In genomic region chr9:35277649-35278359, GRCh38 we compare ENCODE assay signal across 10 cellular contexts.
DNase-seq lines count a peak whose midpoint lies in the region; ATAC-seq lines count a peak whose summit lies in the region.
"Had no signal": no experiment of that assay in that cellular context is flagged by ENCODE, and none has a peak within 500 bp of the region (broad histone marks: within the 10 kb centered on the region; RNA-seq: fewer than 3 reads in every experiment).

No MANE protein-coding gene starts in this region.

- peak overlapping the region; percentile 72 for H3K27ac ChIP-seq in right cardiac atrium (ENCODE audit: low read length)

- intact Hi-C loops in right cardiac atrium (cut with DNase I), result no loop called here

- no peaks in the 10 kb centered on the region for H3K9me3 ChIP-seq in right cardiac atrium (ENCODE audit: control insufficient read depth, low read length)

- peaks cover 51% of the 10 kb centered on the region for H3K4me1 Mint-ChIP-seq in stimulated activated naive CD8-positive, alpha-beta T cell treated with anti-CD3 and anti-CD28 coated beads, Interleukin-15, Interleukin-2, amounts not matched to agents 100 ng/mL and 50 ng/mL, for 24 hours (ENCODE audit: low read depth)

- peak overlapping the region; percentile 54 for H3K27ac Mint-ChIP-seq in stimulated activated naive CD8-positive, alpha-beta T cell treated with anti-CD3 and anti-CD28 coated beads, Interleukin-15, Interleukin-2, amounts not matched to agents 100 ng/mL and 50 ng/mL, for 24 hours

- 55% methylated on average over 7 of the region's 7 CpGs for WGBS in right cardiac atrium

- no peaks in the 10 kb centered on the region for H3K36me3 Mint-ChIP-seq in stimulated activated naive CD8-positive, alpha-beta T cell treated with anti-CD3 and anti-CD28 coated beads, Interleukin-15, Interleukin-2, amounts not matched to agents 100 ng/mL and 50 ng/mL, for 24 hours (ENCODE audit: low read depth)

- H3K27me3 Mint-ChIP-seq in stimulated activated naive CD8-positive, alpha-beta T cell treated with anti-CD3 and anti-CD28 coated beads, Interleukin-15, Interleukin-2, amounts not matched to agents 100 ng/mL and 50 ng/mL, for 24 hours, result peaks cover 19% of the 10 kb centered on the region

- ATAC-seq in right cardiac atrium, result peak; percentile 93 to 96
- no peak for ATAC-seq in GM21723 (IDR thresholded peaks at IDR 0.05; ENCODE audit: unreplicated experiment)

- DNase-seq in HS-27A (ENCODE audit: low read depth) (peak; percentile 27), brain pericyte (ENCODE audit: low read depth, low spot score) (peak; percentile 31), right cardiac atrium (peak in 2 of 3 donors; percentile 25 to 53), Kasumi-1 (lab: John Stamatoyannopoulos, UW) (no peak), NCI-H526 (lab: John Stamatoyannopoulos, UW) (no peak)
- DNase-seq in stimulated activated CD4-positive, alpha-beta T cell treated with anti-CD3 and anti-CD28 coated beads, Interleukin-4, amount 100 ng/mL, for 1 hour, result no peak
- DNase-seq: stimulated activated naive CD4-positive, alpha-beta T cell treated with Interleukin-2 at 50 U/mL for 16 hours; SW 1271 had no signal

- H3K4me3 ChIP-seq in right cardiac atrium (ENCODE audit: low read length), result no peak overlapping the region

- H3K4me1 ChIP-seq in right cardiac atrium (ENCODE audit: control insufficient read depth, insufficient read depth, low read length), result no peaks in the 10 kb centered on the region

- no peaks in the 10 kb centered on the region for H3K27me3 ChIP-seq in right cardiac atrium (ENCODE audit: control insufficient read depth, insufficient read depth)

- no peak overlapping the region for H3K4me3 Mint-ChIP-seq in stimulated activated naive CD8-positive, alpha-beta T cell treated with anti-CD3 and anti-CD28 coated beads, Interleukin-15, Interleukin-2, amounts not matched to agents 100 ng/mL and 50 ng/mL, for 24 hours

- no peaks in the 10 kb centered on the region for H3K9me3 Mint-ChIP-seq in stimulated activated naive CD8-positive, alpha-beta T cell treated with anti-CD3 and anti-CD28 coated beads, Interleukin-15, Interleukin-2, amounts not matched to agents 100 ng/mL and 50 ng/mL, for 24 hours

Comparison
In these comparisons a context has a peak if more than half of its experiments do, and no peak if none do; other contexts are left out.
1. DNase-seq: peak in HS-27A (single experiment), brain pericyte (single experiment) and right cardiac atrium (2 of 3); none in Kasumi-1 (0 of 2), stimulated activated CD4-positive, alpha-beta T cell treated with anti-CD3 and anti-CD28 coated beads, Interleukin-4, amount 100 ng/mL, for 1 hour (single experiment) and NCI-H526 (0 of 2).